In the genomic region with DNA sequence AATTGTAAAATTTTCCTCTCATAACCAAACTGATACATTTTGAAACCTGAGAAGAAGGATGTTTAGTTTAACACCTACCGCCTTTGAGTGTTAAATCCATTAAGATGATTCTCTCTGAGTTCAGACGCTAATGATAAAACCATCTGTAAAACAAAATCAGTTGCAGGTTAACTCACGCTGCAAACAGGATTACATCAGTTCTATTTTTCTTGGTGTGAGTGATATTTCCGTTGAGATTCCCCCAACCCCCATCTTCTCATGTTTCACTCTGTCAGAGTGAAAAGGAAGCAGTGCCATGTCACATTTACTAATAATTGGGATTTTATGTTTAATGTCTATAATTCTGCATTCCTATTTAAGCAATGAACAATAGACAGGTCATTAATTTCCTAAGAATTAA, we compare ENCODE assay signal across 1 cellular context.
TF ChIP-seq lines count a peak whose summit lies in the region.

No MANE protein-coding gene starts in this region.

TF ChIP-seq in K562, 482 proteins besides CTCF, POLR2A, EP300 and RAD21 (continued from another document):
- TF ChIP-seq, protein P1, sequence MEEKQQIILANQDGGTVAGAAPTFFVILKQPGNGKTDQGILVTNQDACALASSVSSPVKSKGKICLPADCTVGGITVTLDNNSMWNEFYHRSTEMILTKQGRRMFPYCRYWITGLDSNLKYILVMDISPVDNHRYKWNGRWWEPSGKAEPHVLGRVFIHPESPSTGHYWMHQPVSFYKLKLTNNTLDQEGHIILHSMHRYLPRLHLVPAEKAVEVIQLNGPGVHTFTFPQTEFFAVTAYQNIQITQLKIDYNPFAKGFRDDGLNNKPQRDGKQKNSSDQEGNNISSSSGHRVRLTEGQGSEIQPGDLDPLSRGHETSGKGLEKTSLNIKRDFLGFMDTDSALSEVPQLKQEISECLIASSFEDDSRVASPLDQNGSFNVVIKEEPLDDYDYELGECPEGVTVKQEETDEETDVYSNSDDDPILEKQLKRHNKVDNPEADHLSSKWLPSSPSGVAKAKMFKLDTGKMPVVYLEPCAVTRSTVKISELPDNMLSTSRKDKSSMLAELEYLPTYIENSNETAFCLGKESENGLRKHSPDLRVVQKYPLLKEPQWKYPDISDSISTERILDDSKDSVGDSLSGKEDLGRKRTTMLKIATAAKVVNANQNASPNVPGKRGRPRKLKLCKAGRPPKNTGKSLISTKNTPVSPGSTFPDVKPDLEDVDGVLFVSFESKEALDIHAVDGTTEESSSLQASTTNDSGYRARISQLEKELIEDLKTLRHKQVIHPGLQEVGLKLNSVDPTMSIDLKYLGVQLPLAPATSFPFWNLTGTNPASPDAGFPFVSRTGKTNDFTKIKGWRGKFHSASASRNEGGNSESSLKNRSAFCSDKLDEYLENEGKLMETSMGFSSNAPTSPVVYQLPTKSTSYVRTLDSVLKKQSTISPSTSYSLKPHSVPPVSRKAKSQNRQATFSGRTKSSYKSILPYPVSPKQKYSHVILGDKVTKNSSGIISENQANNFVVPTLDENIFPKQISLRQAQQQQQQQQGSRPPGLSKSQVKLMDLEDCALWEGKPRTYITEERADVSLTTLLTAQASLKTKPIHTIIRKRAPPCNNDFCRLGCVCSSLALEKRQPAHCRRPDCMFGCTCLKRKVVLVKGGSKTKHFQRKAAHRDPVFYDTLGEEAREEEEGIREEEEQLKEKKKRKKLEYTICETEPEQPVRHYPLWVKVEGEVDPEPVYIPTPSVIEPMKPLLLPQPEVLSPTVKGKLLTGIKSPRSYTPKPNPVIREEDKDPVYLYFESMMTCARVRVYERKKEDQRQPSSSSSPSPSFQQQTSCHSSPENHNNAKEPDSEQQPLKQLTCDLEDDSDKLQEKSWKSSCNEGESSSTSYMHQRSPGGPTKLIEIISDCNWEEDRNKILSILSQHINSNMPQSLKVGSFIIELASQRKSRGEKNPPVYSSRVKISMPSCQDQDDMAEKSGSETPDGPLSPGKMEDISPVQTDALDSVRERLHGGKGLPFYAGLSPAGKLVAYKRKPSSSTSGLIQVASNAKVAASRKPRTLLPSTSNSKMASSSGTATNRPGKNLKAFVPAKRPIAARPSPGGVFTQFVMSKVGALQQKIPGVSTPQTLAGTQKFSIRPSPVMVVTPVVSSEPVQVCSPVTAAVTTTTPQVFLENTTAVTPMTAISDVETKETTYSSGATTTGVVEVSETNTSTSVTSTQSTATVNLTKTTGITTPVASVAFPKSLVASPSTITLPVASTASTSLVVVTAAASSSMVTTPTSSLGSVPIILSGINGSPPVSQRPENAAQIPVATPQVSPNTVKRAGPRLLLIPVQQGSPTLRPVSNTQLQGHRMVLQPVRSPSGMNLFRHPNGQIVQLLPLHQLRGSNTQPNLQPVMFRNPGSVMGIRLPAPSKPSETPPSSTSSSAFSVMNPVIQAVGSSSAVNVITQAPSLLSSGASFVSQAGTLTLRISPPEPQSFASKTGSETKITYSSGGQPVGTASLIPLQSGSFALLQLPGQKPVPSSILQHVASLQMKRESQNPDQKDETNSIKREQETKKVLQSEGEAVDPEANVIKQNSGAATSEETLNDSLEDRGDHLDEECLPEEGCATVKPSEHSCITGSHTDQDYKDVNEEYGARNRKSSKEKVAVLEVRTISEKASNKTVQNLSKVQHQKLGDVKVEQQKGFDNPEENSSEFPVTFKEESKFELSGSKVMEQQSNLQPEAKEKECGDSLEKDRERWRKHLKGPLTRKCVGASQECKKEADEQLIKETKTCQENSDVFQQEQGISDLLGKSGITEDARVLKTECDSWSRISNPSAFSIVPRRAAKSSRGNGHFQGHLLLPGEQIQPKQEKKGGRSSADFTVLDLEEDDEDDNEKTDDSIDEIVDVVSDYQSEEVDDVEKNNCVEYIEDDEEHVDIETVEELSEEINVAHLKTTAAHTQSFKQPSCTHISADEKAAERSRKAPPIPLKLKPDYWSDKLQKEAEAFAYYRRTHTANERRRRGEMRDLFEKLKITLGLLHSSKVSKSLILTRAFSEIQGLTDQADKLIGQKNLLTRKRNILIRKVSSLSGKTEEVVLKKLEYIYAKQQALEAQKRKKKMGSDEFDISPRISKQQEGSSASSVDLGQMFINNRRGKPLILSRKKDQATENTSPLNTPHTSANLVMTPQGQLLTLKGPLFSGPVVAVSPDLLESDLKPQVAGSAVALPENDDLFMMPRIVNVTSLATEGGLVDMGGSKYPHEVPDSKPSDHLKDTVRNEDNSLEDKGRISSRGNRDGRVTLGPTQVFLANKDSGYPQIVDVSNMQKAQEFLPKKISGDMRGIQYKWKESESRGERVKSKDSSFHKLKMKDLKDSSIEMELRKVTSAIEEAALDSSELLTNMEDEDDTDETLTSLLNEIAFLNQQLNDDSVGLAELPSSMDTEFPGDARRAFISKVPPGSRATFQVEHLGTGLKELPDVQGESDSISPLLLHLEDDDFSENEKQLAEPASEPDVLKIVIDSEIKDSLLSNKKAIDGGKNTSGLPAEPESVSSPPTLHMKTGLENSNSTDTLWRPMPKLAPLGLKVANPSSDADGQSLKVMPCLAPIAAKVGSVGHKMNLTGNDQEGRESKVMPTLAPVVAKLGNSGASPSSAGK (IDR thresholded peaks at IDR 0.05) = no peak
- TF ChIP-seq POLR3A (IDR thresholded peaks at IDR 0.05; ENCODE audit: borderline replicate concordance, extremely low read depth, insufficient read depth, insufficient read length) = no peak
- no peak for TF ChIP-seq MYC (IDR thresholded peaks at IDR 0.05; ENCODE audit: low read depth, low read length)
- no peak for TF ChIP-seq MYC (CRISPR knock-in tag; IDR thresholded peaks at IDR 0.05; ENCODE audit: borderline replicate concordance, low read depth)
